ENCODE assay signal across 20 cellular contexts in genomic region chr6:90502381-90502780, GRCh38.
"Had no signal": no experiment of that assay in that cellular context is flagged by ENCODE, and none has a peak within 500 bp of the region (broad histone marks: within the 10 kb centered on the region; RNA-seq: fewer than 3 reads in every experiment).

No MANE protein-coding gene starts in this region.

- ATAC-seq: lower lobe of right lung; natural killer cell treated with Interleukin-12 subunit alpha and Interleukin-12 subunit beta and Interleukin-15 and Interleukin-18, amount 100 ng/mL, for 72 hours; upper lobe of right lung had no signal

- DNase-seq: activated CD4-positive, alpha-beta T cell treated with anti-CD3 and anti-CD28 coated beads, Interleukin-2, amount 50 U/mL, for 4 hours; activated gamma-delta T cell; cerebellar nuclear complex; effector CD8-positive, alpha-beta T cell; esophagus squamous epithelium; hypothalamus; lower lobe of right lung; nucleus accumbens; posterior cingulate gyrus; stimulated activated naive B cell treated with anti-CD40 and anti-IgM and Interleukin-4, amounts not matched to agents 10 μg/mL and 1 μg/mL and 100 μg/mL, for 72 hours; upper lobe of right lung had no signal

- H3K27me3 ChIP-seq: breast epithelium, upper lobe of right lung had no signal

- H3K4me1 ChIP-seq: breast epithelium, lower lobe of right lung, upper lobe of right lung had no signal

- H3K9me3 ChIP-seq: breast epithelium, esophagus squamous epithelium, lower lobe of right lung, thoracic aorta, upper lobe of right lung had no signal

- H3K36me3 ChIP-seq: breast epithelium, esophagus squamous epithelium, lower lobe of right lung, thoracic aorta, upper lobe of right lung had no signal

- H3K9me3 Mint-ChIP-seq: activated naive CD4-positive, alpha-beta T cell treated with anti-CD3 and anti-CD28 coated beads, Interleukin-2, amount 50 U/mL, for 24 hours; mesothelial cell of epicardium; natural killer cell treated with Interleukin-12 subunit alpha and Interleukin-12 subunit beta and Interleukin-15 and Interleukin-18, amount 100 ng/mL, for 72 hours; stimulated activated naive B cell treated with anti-CD40 and anti-IgM and Interleukin-4, amounts not matched to agents 10 μg/mL and 1 μg/mL and 100 μg/mL, for 72 hours had no signal

- H3K4me3 ChIP-seq: breast epithelium, esophagus squamous epithelium, lower lobe of right lung, thoracic aorta, upper lobe of right lung had no signal

- H3K4me3 Mint-ChIP-seq: activated naive CD4-positive, alpha-beta T cell treated with anti-CD3 and anti-CD28 coated beads, Interleukin-2, amount 50 U/mL, for 24 hours; mesothelial cell of epicardium; natural killer cell treated with Interleukin-12 subunit alpha and Interleukin-12 subunit beta and Interleukin-15 and Interleukin-18, amount 100 ng/mL, for 72 hours; stimulated activated naive B cell treated with anti-CD40 and anti-IgM and Interleukin-4, amounts not matched to agents 10 μg/mL and 1 μg/mL and 100 μg/mL, for 72 hours had no signal

- H3K36me3 Mint-ChIP-seq: activated naive CD4-positive, alpha-beta T cell treated with anti-CD3 and anti-CD28 coated beads, Interleukin-2, amount 50 U/mL, for 24 hours; mesothelial cell of epicardium; natural killer cell treated with Interleukin-12 subunit alpha and Interleukin-12 subunit beta and Interleukin-15 and Interleukin-18, amount 100 ng/mL, for 72 hours; stimulated activated naive B cell treated with anti-CD40 and anti-IgM and Interleukin-4, amounts not matched to agents 10 μg/mL and 1 μg/mL and 100 μg/mL, for 72 hours had no signal

- H3K4me1 Mint-ChIP-seq: mesothelial cell of epicardium had no signal

- H3K27ac ChIP-seq: breast epithelium, esophagus squamous epithelium, lower lobe of right lung, thoracic aorta, upper lobe of right lung had no signal

- H3K27me3 Mint-ChIP-seq: activated naive CD4-positive, alpha-beta T cell treated with anti-CD3 and anti-CD28 coated beads, Interleukin-2, amount 50 U/mL, for 24 hours had no signal

- H3K27ac Mint-ChIP-seq: mesothelial cell of epicardium; natural killer cell treated with Interleukin-12 subunit alpha and Interleukin-12 subunit beta and Interleukin-15 and Interleukin-18, amount 100 ng/mL, for 72 hours had no signal

- FAIRE-seq: astrocyte, endothelial cell of umbilical vein, keratinocyte, TTC549 had no signal
